ENCODE assay signal across 27 cellular contexts in genomic region chr1:53385276-53385932, GRCh38.
"Had no signal": no experiment of that assay in that cellular context is flagged by ENCODE, and none has a peak within 500 bp of the region (broad histone marks: within the 10 kb centered on the region; RNA-seq: fewer than 3 reads in every experiment).

No MANE protein-coding gene starts in this region.

- H3K36me3 ChIP-seq: ascending aorta had no signal

- H3K4me1 ChIP-seq: ascending aorta, body of pancreas had no signal

- H3K27me3 ChIP-seq: ascending aorta, body of pancreas had no signal

- FAIRE-seq: bronchial epithelial cell, RCC 7860 had no signal

- H3K9me3 ChIP-seq: ascending aorta, body of pancreas had no signal

- H3K4me3 ChIP-seq: ascending aorta, body of pancreas had no signal

- H3K27ac ChIP-seq: ascending aorta, body of pancreas had no signal

- DNase-seq: activated B cell treated with CpG ODN at 0.5 μM for 24 hours; activated CD4-positive, alpha-beta T cell treated with anti-CD3 and anti-CD28 coated beads for 1 hour; activated CD4-positive, alpha-beta T cell treated with anti-CD3 and anti-CD28 coated beads, Interleukin-2, amount 10 ng/mL, durations not matched to agents 24 days and 14 days; activated CD4-positive, alpha-beta T cell treated with anti-CD3 and anti-CD28 coated beads, Interleukin-2, amount 50 U/mL, for 48 hours; activated CD8-positive, alpha-beta memory T cell treated with anti-CD3 and anti-CD28 coated beads, Interleukin-2, amount 10 ng/mL, durations not matched to agents 7 days and 5 days; activated effector memory CD4-positive, alpha-beta T cell treated with anti-CD3 and anti-CD28 coated beads, Interleukin-2, amount 50 U/mL, for 16 hours; activated naive CD4-positive, alpha-beta T cell treated with Interleukin-2 at 50 U/mL for 16 hours; activated naive CD8-positive, alpha-beta T cell treated with anti-CD3 and anti-CD28 coated beads, Interleukin-2, amount 50 U/mL, for 24 hours; activated T-cell treated with anti-CD3 and anti-CD28 coated beads, Interleukin-2, amount 50 U/mL, for 4 hours; amniotic stem cell; body of pancreas; central memory CD4-positive, alpha-beta T cell; Karpas-422; NCI-H1048; NCI-H1930; NCI-H2171; NCI-H2227 treated with DMSO at 0.1 percent for 48 hours; NCI-H446 treated with DMSO at 0.1 percent for 48 hours; NCI-H524 treated with DMSO at 0.1 percent for 48 hours; NCI-H774; PC-3; SHP77 treated with DMSO at 0.1 percent for 48 hours; T-helper 17 cell; T-helper 9 cell had no signal
